In the genomic region with DNA sequence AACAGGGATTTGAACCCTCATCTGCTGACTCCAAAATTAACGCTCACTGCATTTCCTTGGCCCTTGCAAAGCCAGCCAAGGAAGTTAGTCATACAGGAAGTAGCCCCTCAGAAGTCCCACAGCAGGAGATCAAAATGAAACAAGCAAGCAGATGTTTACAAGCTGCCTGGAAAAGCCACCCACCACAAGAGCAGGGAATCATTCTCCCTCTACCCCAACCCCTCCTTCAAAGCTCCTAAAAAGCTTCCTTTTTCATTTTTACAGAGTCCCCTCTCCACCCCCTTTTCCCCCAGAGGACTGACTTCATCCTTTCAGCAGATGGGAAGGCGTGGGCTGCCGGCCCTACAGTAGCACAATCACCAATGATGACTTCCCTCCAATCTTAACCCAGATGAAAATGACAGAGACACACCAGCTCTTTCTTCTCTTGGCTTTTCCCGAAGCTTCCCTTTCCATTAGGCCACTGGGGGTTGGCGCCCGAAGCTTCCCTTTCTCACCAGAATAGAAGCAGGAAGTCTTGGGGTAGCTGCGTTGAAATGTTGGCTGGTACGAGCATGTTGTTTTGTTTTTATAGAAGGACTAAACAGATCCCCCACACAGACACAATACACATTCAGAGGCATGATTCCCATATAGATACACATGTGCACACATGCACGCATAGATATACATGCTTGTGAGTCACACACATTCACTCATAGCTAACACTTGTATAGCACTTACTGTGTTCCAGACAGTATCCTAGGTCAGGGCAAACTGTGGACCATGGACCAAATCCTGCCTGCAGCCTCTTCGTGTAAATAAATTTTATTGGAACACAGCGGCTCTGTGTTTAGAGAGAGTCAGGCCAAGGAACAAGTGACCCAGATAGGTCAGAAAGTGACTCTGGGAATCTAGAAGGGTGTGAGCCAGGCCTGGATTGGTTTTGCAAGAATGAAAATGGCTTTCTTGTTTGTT, we compare ENCODE assay signal across 1 cellular context.
TF ChIP-seq lines count a peak whose summit lies in the region.

No MANE protein-coding gene starts in this region.

TF ChIP-seq in HepG2, 621 proteins besides CTCF, POLR2A, EP300 and RAD21 (continued from another document):
- TF ChIP-seq, protein P1, sequence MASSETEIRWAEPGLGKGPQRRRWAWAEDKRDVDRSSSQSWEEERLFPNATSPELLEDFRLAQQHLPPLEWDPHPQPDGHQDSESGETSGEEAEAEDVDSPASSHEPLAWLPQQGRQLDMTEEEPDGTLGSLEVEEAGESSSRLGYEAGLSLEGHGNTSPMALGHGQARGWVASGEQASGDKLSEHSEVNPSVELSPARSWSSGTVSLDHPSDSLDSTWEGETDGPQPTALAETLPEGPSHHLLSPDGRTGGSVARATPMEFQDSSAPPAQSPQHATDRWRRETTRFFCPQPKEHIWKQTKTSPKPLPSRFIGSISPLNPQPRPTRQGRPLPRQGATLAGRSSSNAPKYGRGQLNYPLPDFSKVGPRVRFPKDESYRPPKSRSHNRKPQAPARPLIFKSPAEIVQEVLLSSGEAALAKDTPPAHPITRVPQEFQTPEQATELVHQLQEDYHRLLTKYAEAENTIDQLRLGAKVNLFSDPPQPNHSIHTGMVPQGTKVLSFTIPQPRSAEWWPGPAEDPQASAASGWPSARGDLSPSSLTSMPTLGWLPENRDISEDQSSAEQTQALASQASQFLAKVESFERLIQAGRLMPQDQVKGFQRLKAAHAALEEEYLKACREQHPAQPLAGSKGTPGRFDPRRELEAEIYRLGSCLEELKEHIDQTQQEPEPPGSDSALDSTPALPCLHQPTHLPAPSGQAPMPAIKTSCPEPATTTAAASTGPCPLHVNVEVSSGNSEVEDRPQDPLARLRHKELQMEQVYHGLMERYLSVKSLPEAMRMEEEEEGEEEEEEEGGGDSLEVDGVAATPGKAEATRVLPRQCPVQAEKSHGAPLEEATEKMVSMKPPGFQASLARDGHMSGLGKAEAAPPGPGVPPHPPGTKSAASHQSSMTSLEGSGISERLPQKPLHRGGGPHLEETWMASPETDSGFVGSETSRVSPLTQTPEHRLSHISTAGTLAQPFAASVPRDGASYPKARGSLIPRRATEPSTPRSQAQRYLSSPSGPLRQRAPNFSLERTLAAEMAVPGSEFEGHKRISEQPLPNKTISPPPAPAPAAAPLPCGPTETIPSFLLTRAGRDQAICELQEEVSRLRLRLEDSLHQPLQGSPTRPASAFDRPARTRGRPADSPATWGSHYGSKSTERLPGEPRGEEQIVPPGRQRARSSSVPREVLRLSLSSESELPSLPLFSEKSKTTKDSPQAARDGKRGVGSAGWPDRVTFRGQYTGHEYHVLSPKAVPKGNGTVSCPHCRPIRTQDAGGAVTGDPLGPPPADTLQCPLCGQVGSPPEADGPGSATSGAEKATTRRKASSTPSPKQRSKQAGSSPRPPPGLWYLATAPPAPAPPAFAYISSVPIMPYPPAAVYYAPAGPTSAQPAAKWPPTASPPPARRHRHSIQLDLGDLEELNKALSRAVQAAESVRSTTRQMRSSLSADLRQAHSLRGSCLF (CRISPR knock-in tag; IDR thresholded peaks at IDR 0.05; ENCODE audit: borderline replicate concordance), result no peak
- TF ChIP-seq TCF12 (IDR thresholded peaks at IDR 0.05), result no peak
- no peak for TF ChIP-seq TCF12 (CRISPR knock-in tag; IDR thresholded peaks at IDR 0.05)
- TF ChIP-seq ZNF33A (CRISPR knock-in tag; IDR thresholded peaks at IDR 0.05; ENCODE audit: borderline replicate concordance), result no peak
- TF ChIP-seq HNRNPH1 (optimal IDR thresholded peaks at IDR 0.05; ENCODE audit: low read depth, low read length), result no peak
- no peak for TF ChIP-seq ZNF674 (CRISPR knock-in tag; IDR thresholded peaks at IDR 0.05; ENCODE audit: low read depth)
- no peak for TF ChIP-seq ZNF672 (CRISPR knock-in tag; IDR thresholded peaks at IDR 0.05)
- TF ChIP-seq, protein P2, sequence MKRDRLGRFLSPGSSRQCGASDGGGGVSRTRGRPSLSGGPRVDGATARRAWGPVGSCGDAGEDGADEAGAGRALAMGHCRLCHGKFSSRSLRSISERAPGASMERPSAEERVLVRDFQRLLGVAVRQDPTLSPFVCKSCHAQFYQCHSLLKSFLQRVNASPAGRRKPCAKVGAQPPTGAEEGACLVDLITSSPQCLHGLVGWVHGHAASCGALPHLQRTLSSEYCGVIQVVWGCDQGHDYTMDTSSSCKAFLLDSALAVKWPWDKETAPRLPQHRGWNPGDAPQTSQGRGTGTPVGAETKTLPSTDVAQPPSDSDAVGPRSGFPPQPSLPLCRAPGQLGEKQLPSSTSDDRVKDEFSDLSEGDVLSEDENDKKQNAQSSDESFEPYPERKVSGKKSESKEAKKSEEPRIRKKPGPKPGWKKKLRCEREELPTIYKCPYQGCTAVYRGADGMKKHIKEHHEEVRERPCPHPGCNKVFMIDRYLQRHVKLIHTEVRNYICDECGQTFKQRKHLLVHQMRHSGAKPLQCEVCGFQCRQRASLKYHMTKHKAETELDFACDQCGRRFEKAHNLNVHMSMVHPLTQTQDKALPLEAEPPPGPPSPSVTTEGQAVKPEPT (CRISPR knock-in tag; IDR thresholded peaks at IDR 0.05; ENCODE audit: low read depth), result no peak
- TF ChIP-seq, protein P3, sequence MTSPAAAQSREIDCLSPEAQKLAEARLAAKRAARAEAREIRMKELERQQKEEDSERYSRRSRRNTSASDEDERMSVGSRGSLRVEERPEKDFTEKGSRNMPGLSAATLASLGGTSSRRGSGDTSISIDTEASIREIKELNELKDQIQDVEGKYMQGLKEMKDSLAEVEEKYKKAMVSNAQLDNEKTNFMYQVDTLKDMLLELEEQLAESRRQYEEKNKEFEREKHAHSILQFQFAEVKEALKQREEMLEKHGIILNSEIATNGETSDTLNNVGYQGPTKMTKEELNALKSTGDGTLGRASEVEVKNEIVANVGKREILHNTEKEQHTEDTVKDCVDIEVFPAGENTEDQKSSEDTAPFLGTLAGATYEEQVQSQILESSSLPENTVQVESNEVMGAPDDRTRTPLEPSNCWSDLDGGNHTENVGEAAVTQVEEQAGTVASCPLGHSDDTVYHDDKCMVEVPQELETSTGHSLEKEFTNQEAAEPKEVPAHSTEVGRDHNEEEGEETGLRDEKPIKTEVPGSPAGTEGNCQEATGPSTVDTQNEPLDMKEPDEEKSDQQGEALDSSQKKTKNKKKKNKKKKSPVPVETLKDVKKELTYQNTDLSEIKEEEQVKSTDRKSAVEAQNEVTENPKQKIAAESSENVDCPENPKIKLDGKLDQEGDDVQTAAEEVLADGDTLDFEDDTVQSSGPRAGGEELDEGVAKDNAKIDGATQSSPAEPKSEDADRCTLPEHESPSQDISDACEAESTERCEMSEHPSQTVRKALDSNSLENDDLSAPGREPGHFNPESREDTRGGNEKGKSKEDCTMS (CRISPR knock-in tag; conservative IDR thresholded peaks at IDR 0.05), result no peak
- peak; percentile 59; the same call in 1 of the 2 replicates for TF ChIP-seq ZNF7 (CRISPR knock-in tag; IDR thresholded peaks at IDR 0.05)
- TF ChIP-seq, protein P4, sequence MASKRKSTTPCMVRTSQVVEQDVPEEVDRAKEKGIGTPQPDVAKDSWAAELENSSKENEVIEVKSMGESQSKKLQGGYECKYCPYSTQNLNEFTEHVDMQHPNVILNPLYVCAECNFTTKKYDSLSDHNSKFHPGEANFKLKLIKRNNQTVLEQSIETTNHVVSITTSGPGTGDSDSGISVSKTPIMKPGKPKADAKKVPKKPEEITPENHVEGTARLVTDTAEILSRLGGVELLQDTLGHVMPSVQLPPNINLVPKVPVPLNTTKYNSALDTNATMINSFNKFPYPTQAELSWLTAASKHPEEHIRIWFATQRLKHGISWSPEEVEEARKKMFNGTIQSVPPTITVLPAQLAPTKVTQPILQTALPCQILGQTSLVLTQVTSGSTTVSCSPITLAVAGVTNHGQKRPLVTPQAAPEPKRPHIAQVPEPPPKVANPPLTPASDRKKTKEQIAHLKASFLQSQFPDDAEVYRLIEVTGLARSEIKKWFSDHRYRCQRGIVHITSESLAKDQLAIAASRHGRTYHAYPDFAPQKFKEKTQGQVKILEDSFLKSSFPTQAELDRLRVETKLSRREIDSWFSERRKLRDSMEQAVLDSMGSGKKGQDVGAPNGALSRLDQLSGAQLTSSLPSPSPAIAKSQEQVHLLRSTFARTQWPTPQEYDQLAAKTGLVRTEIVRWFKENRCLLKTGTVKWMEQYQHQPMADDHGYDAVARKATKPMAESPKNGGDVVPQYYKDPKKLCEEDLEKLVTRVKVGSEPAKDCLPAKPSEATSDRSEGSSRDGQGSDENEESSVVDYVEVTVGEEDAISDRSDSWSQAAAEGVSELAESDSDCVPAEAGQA (IDR thresholded peaks at IDR 0.05; ENCODE audit: low read depth), result no peak
- TF ChIP-seq, protein P4 (CRISPR knock-in tag; IDR thresholded peaks at IDR 0.05; ENCODE audit: borderline replicate concordance), result no peak
- no peak for TF ChIP-seq ZFP90 (CRISPR knock-in tag; IDR thresholded peaks at IDR 0.05; ENCODE audit: borderline replicate concordance)
- TF ChIP-seq ZNF644 (CRISPR knock-in tag; IDR thresholded peaks at IDR 0.05; ENCODE audit: low read depth), result no peak
- TF ChIP-seq, protein P5, sequence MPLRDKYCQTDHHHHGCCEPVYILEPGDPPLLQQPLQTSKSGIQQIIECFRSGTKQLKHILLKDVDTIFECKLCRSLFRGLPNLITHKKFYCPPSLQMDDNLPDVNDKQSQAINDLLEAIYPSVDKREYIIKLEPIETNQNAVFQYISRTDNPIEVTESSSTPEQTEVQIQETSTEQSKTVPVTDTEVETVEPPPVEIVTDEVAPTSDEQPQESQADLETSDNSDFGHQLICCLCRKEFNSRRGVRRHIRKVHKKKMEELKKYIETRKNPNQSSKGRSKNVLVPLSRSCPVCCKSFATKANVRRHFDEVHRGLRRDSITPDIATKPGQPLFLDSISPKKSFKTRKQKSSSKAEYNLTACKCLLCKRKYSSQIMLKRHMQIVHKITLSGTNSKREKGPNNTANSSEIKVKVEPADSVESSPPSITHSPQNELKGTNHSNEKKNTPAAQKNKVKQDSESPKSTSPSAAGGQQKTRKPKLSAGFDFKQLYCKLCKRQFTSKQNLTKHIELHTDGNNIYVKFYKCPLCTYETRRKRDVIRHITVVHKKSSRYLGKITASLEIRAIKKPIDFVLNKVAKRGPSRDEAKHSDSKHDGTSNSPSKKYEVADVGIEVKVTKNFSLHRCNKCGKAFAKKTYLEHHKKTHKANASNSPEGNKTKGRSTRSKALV (CRISPR knock-in tag; IDR thresholded peaks at IDR 0.05), result no peak
- TF ChIP-seq KAT7 (CRISPR knock-in tag; IDR thresholded peaks at IDR 0.05; ENCODE audit: borderline replicate concordance), result no peak
- no peak for TF ChIP-seq CCAR2 (optimal IDR thresholded peaks at IDR 0.05; ENCODE audit: low read depth, low read length)
